Comparison of ENCODE assay signal across 8 cellular contexts in the genomic region with DNA sequence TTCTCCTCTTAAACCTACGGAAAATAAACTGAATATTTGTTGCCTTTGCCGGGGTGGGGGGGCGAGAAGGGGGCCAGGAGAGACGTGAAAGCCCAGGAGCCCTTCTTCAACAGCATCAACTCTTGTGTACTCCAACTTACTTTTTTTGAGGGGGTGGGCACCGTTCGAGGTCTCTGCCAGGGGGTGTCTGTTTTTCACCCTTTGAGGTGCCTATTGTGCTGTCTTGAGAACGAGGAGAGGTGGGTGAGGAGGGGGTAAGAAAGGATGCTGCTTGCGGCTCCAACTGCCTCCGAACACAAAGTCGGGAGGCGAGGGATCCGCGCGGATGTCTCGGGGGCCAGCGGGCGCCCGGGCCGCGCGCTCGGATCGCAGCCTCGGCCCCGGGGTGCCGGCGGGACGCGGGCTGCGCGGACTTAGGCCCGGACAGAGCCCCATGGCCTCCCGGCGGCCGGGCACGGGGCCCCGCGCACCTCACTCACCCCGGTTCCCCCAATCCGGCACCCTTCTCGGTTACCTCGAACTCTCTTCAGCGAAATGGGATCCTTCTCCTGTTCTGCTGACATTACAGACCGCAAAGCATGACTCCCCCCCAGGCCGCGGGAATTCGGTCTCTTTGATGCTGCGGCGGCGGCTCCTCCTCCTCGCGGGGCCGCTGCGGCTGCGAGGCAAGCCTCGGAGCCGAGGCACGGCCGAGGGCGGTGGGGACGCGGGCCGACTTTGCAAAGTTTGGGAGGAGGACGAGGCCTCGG. TPM values are rescaled to one million over a fixed set of nuclear protein-coding genes. Genes with fewer than 3 reads are reported as not detected.
DNase-seq lines count a peak whose midpoint lies in the region; ATAC-seq and TF ChIP-seq lines count a peak whose summit lies in the region.

No MANE protein-coding gene starts in this region.

- peaks cover 26% of the 10 kb centered on the region for H3K27me3 ChIP-seq in mucosa of stomach (ENCODE audit: control insufficient read depth, insufficient read depth, low read length)
- no peaks in the 10 kb centered on the region for H3K27me3 ChIP-seq in Karpas-422 (ENCODE audit: low read length)

- no peaks in the 10 kb centered on the region for H4K20me1 ChIP-seq in Karpas-422 (ENCODE audit: insufficient read depth, low read depth, low read length)

- H3K4me1 ChIP-seq in mucosa of stomach (ENCODE audit: control insufficient read depth, insufficient read depth, low read length) (peaks cover 5% of the 10 kb centered on the region), Karpas-422 (ENCODE audit: low read length) (no peaks in the 10 kb centered on the region)

- TF ChIP-seq POLR2A in erythroblast (IDR thresholded peaks at IDR 0.05; ENCODE audit: low read length): no peak

- H3K9ac ChIP-seq in mucosa of stomach (ENCODE audit: low read length): peak overlapping the region; percentile 53
- no peak overlapping the region for H3K9ac ChIP-seq in Karpas-422 (ENCODE audit: low read length)

- H3K4me3 ChIP-seq in mucosa of stomach (ENCODE audit: low read length): peak overlapping the region; percentile 22
- no peak overlapping the region for H3K4me3 ChIP-seq in Karpas-422 (ENCODE audit: low read length)

- H3K27ac ChIP-seq in VCaP (peak overlapping the region; percentile 64), Karpas-422 (ENCODE audit: low read length) (no peak overlapping the region)

- H3K79me2 ChIP-seq in Karpas-422 (ENCODE audit: low read length): no peaks in the 10 kb centered on the region

- DNase-seq in activated gamma-delta T cell treated with Interleukin-2 at 50 U/mL for 16 hours: peak; percentile 4
- no peak for DNase-seq in activated gamma-delta T cell (lab: John Stamatoyannopoulos, UW)
- peak; percentile 72 to 77 for DNase-seq in erythroblast (lab: John Stamatoyannopoulos, UW)
- no peak for DNase-seq in Karpas-422

- H3K36me3 ChIP-seq in mucosa of stomach (ENCODE audit: control insufficient read depth, insufficient read depth, low read length): no peaks in the 10 kb centered on the region
- no peaks in the 10 kb centered on the region for H3K36me3 ChIP-seq in Karpas-422 (ENCODE audit: insufficient read depth, low read length)

- H3K9me3 ChIP-seq in mucosa of stomach (ENCODE audit: control insufficient read depth, low read length) (no peaks in the 10 kb centered on the region), Karpas-422 (ENCODE audit: low read length) (0 out of 2 replicates have a peak, but pooled peaks cover 4% of the 10 kb centered on the region)

- no peaks in the 10 kb centered on the region for H3K9me2 ChIP-seq in Karpas-422 (replicated peaks; ENCODE audit: insufficient read depth, low read length)

- no peak for TF ChIP-seq CTCF in VCaP (conservative IDR thresholded peaks at IDR 0.05)

- no peak overlapping the region for H3K4me2 ChIP-seq in Karpas-422 (ENCODE audit: low read depth, low read length, poor library complexity, severe bottlenecking)

- no peak overlapping the region for H2AFZ ChIP-seq in Karpas-422 (ENCODE audit: low read length)

- peak; percentile 23 for ATAC-seq in HG03280 (IDR thresholded peaks at IDR 0.05; ENCODE audit: unreplicated experiment)
- no peak for ATAC-seq in HG02763 (IDR thresholded peaks at IDR 0.05; ENCODE audit: unreplicated experiment)

RNA-seq across cellular contexts. Expression of a gene that starts 0.7 kb away (rescaled TPM):
- not detected in 2 replicates for total RNA-seq in Karpas-422 (2014; rRNA removed; shearing (Covaris generic); ENCODE audit: low replicate concordance)

Comparison
In these comparisons a context has a peak if more than half of its experiments do, and no peak if none do; other contexts are left out.
1. DNase-seq: peak in activated gamma-delta T cell treated with Interleukin-2 at 50 U/mL for 16 hours (single experiment) and erythroblast (2 of 2); none in activated gamma-delta T cell (single experiment) and Karpas-422 (single experiment).